In the genomic region with DNA sequence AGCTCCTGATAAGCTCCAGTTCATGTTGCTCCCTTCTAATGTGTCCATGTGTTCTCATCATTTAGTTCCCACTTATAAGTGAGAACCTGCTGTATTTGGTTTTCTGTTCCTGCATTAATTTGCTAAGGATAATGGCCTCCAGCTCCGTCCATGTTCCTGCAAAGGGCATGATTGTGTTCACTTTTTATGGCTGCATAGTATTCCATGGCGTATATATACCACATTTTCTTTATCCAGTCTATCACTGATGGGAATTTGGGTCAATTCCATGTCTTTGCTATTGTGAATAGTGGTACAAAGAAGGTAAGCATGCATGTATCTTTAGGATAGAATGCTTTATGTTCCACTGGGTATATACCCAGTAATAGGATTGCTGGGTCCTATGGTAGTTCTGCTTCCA, we compare ENCODE assay signal across 8 cellular contexts.
"Had no signal": no experiment of that assay in that cellular context is flagged by ENCODE, and none has a peak within 500 bp of the region (broad histone marks: within the 10 kb centered on the region; RNA-seq: fewer than 3 reads in every experiment).

No MANE protein-coding gene starts in this region.

- H3K27ac ChIP-seq: HL-60, KMS-11 had no signal

- FAIRE-seq: HepG2, HTR-8/SVneo, K562 had no signal

- DNase-seq: IMR-90, KBM-7, KG1 had no signal

- H3K4me2 ChIP-seq: KMS-11 had no signal

- H3K9ac ChIP-seq: KMS-11 had no signal

- H3K4me3 ChIP-seq: K562 had no signal

- ATAC-seq: HepG2, K562 had no signal
